Comparison of ENCODE assay signal across 9 cellular contexts in genomic region chr11:99015634-99016454, GRCh38. TPM values are rescaled to one million over a fixed set of nuclear protein-coding genes. Genes with fewer than 3 reads are reported as not detected.
A peak's percentile ranks its signal among the peaks of the same experiment; 100 is the strongest.
DNase-seq lines count a peak whose midpoint lies in the region; ATAC-seq, FAIRE-seq and TF ChIP-seq lines count a peak whose summit lies in the region.
"Had no signal": no experiment of that assay in that cellular context is flagged by ENCODE, and none has a peak within 500 bp of the region (broad histone marks: within the 10 kb centered on the region; RNA-seq: fewer than 3 reads in every experiment).

No MANE protein-coding gene starts in this region.

- H3K27ac ChIP-seq in SU-DHL-6 (ENCODE audit: low read depth, low read length): no peak overlapping the region
- H3K27ac ChIP-seq in small intestine (ENCODE audit: low read depth in 1 of 2, low read length in 1 of 2): no peak overlapping the region

- in situ Hi-C loops in G401 (cut with HindIII; ENCODE audit: low sequenced_read_pairs): no loop called here

- no peaks in the 10 kb centered on the region for H3K79me2 ChIP-seq in SU-DHL-6 (ENCODE audit: insufficient read depth, low read length)

- H3K27me3 ChIP-seq in SU-DHL-6 (ENCODE audit: low read length) (no peaks in the 10 kb centered on the region), small intestine (ENCODE audit: control insufficient read depth in 2 of 2, insufficient read depth in 2 of 2, low read length in 2 of 2) (peaks cover 0 to under 1% of the 10 kb centered on the region in 2 donors)

- WGBS in small intestine, 3 donors: 11 to 17% (median 13%) methylated on average over 3 of the region's 3 CpGs

- H3K4me3 Mint-ChIP-seq in activated CD8-positive, alpha-beta memory T cell treated with anti-CD3 and anti-CD28 coated beads, Interleukin-2, amount 10 ng/mL, durations not matched to agents 7 days and 5 days: no peak overlapping the region
- H3K4me3 Mint-ChIP-seq: activated naive CD4-positive, alpha-beta T cell treated with anti-CD3 and anti-CD28 coated beads, Interleukin-2, amount 50 U/mL, for 24 hours had no signal

- H3K4me1 ChIP-seq in small intestine (ENCODE audit: control insufficient read depth in 2 of 2, insufficient read depth in 1 of 2, low read depth in 1 of 2, low read length in 1 of 2): no peaks in the 10 kb centered on the region

- H3K4me1 Mint-ChIP-seq in activated CD8-positive, alpha-beta memory T cell treated with anti-CD3 and anti-CD28 coated beads, Interleukin-2, amount 10 ng/mL, durations not matched to agents 7 days and 5 days: peaks cover 4% of the 10 kb centered on the region

- ATAC-seq in GM21529 (IDR thresholded peaks at IDR 0.05; ENCODE audit: unreplicated experiment) (peak; percentile 74), HG03196 (IDR thresholded peaks at IDR 0.05; ENCODE audit: unreplicated experiment) (no peak)
- ATAC-seq in activated CD8-positive, alpha-beta memory T cell treated with anti-CD3 and anti-CD28 coated beads, Interleukin-2, amount 10 ng/mL, durations not matched to agents 7 days and 5 days: no peak

- H3K36me3 ChIP-seq in SU-DHL-6 (ENCODE audit: low read length): no peaks in the 10 kb centered on the region
- no peaks in the 10 kb centered on the region for H3K36me3 ChIP-seq in small intestine (ENCODE audit: control insufficient read depth in 2 of 2, insufficient read depth in 2 of 2, low read length in 2 of 2)

- FAIRE-seq in small intestine (lab: Jason Lieb, UNC): no peak

- no peak overlapping the region for H2AFZ ChIP-seq in SU-DHL-6 (ENCODE audit: low read depth, low read length, severe bottlenecking)

- H4K20me1 ChIP-seq in SU-DHL-6 (ENCODE audit: low read depth, low read length): no peaks in the 10 kb centered on the region

- no peaks in the 10 kb centered on the region for H3K36me3 Mint-ChIP-seq in activated CD8-positive, alpha-beta memory T cell treated with anti-CD3 and anti-CD28 coated beads, Interleukin-2, amount 10 ng/mL, durations not matched to agents 7 days and 5 days
- H3K36me3 Mint-ChIP-seq: activated naive CD4-positive, alpha-beta T cell treated with anti-CD3 and anti-CD28 coated beads, Interleukin-2, amount 50 U/mL, for 24 hours had no signal

- H3K27me3 Mint-ChIP-seq in activated CD8-positive, alpha-beta memory T cell treated with anti-CD3 and anti-CD28 coated beads, Interleukin-2, amount 10 ng/mL, durations not matched to agents 7 days and 5 days: peaks cover 17% of the 10 kb centered on the region

- peak; percentile 70 for TF ChIP-seq CTCF in SU-DHL-6 (IDR thresholded peaks at IDR 0.05; ENCODE audit: insufficient read depth, low read length, poor library complexity, severe bottlenecking)

- no peaks in the 10 kb centered on the region for H3K9me3 Mint-ChIP-seq in activated CD8-positive, alpha-beta memory T cell treated with anti-CD3 and anti-CD28 coated beads, Interleukin-2, amount 10 ng/mL, durations not matched to agents 7 days and 5 days (ENCODE audit: low read depth)
- H3K9me3 Mint-ChIP-seq: activated naive CD4-positive, alpha-beta T cell treated with anti-CD3 and anti-CD28 coated beads, Interleukin-2, amount 50 U/mL, for 24 hours had no signal

- no peaks in the 10 kb centered on the region for H3F3A ChIP-seq in SU-DHL-6 (ENCODE audit: insufficient read depth)

- H3K9me2 ChIP-seq in SU-DHL-6 (replicated peaks; ENCODE audit: insufficient read depth, low read length): no peaks in the 10 kb centered on the region

- H3K9ac ChIP-seq in SU-DHL-6 (ENCODE audit: low read length): no peak overlapping the region

- CTCF ChIA-PET in activated CD8-positive, alpha-beta memory T cell treated with anti-CD3 and anti-CD28 coated beads, Interleukin-2, amount 10 ng/mL, durations not matched to agents 7 days and 5 days (lab: Charles Lee): interaction anchor here (0.6 kb wide), 1 partner anchor 128 kb away, joined by 3 read pairs; no protein-coding TSS in a partner anchor

- DNase-seq in G401 (ENCODE audit: low spot score) (peak; percentile 35), M059J (ENCODE audit: low read depth) (peak; percentile 47), germinal center (ENCODE audit: low spot score) (peak; percentile 22), small intestine (peak; percentile 25)
- no peak for DNase-seq in activated CD8-positive, alpha-beta memory T cell treated with anti-CD3 and anti-CD28 coated beads, Interleukin-2, amount 10 ng/mL, durations not matched to agents 7 days and 5 days

- H3K27ac Mint-ChIP-seq in activated CD8-positive, alpha-beta memory T cell treated with anti-CD3 and anti-CD28 coated beads, Interleukin-2, amount 10 ng/mL, durations not matched to agents 7 days and 5 days: no peak overlapping the region
- H3K27ac Mint-ChIP-seq: activated naive CD4-positive, alpha-beta T cell treated with anti-CD3 and anti-CD28 coated beads, Interleukin-2, amount 50 U/mL, for 24 hours had no signal

- no peak overlapping the region for H3K4me3 ChIP-seq in SU-DHL-6 (ENCODE audit: insufficient read depth, low read length, poor library complexity, severe bottlenecking)
- no peak overlapping the region for H3K4me3 ChIP-seq in small intestine (ENCODE audit: low read depth in 1 of 2, low read length in 2 of 2)

- H3K4me2 ChIP-seq in SU-DHL-6 (ENCODE audit: low read depth, low read length, poor library complexity, severe bottlenecking): no peak overlapping the region

- H3K9me3 ChIP-seq in SU-DHL-6 (ENCODE audit: insufficient read depth, low read length): no peaks in the 10 kb centered on the region
- no peaks in the 10 kb centered on the region for H3K9me3 ChIP-seq in small intestine (ENCODE audit: control insufficient read depth, low read depth)

RNA-seq across cellular contexts. Expression of gene CNTN5, which starts 4.9 kb away (rescaled TPM):
- not detected in 2 replicates for total RNA-seq in G401 (2014; rRNA removed; shearing (Covaris generic))
- total RNA-seq in M059J (2014; rRNA removed; shearing (Covaris generic)): 0.57 and 1.6 TPM in 2 replicates
- under 1 TPM in 1 of 3 donors, not detected in 2; 0.04 TPM for polyA plus RNA-seq in small intestine
- total RNA-seq in activated CD8-positive, alpha-beta memory T cell treated with anti-CD3 and anti-CD28 coated beads, Interleukin-2, amount 10 ng/mL, durations not matched to agents 7 days and 5 days: not detected
